Comparison of ENCODE assay signal across 9 cellular contexts in the genomic region with DNA sequence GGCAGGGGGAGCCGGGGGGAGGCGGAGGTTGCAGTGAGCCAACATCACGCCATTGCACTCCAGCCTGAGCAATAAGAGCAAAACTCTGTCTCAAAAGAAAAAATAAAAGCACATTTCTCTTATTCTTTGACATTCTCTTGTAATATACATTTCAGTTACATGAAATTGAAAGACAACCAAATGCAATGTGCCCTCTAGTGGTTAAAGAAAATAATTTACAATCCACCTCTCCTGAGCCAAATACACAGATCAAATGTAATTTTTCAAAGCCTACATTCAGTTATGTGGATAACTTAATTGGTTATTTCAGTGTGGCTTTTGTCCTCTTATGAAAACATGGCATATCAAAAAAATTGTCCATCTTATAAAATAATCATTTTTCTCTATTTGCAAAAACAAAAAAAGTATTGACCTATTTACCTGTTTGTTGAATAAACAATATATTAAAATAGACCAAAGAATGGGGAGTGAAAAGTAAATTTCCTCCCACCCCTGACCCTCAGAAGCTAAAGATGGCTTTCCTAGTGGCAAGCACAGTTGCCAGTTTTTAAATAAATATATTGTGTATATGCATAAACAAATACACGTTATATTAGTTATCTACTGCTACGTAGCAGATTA. TPM values are rescaled to one million over a fixed set of nuclear protein-coding genes. Genes with fewer than 3 reads are reported as not detected.
DNase-seq lines count a peak whose midpoint lies in the region; ATAC-seq lines count a peak whose summit lies in the region.
"Had no signal": no experiment of that assay in that cellular context is flagged by ENCODE, and none has a peak within 500 bp of the region (broad histone marks: within the 10 kb centered on the region; RNA-seq: fewer than 3 reads in every experiment).

No MANE protein-coding gene starts in this region.

- no peaks in the 10 kb centered on the region for H3K36me3 Mint-ChIP-seq in effector memory CD8-positive, alpha-beta T cell (ENCODE audit: insufficient read depth)
- no peaks in the 10 kb centered on the region for H3K36me3 Mint-ChIP-seq in naive B cell
- no peaks in the 10 kb centered on the region for H3K36me3 Mint-ChIP-seq in activated T-helper 1 cell treated with anti-CD3 and anti-CD28 coated beads, Interleukin-12 subunit alpha, Interleukin-12 subunit beta, Interleukin-2, Interleukin-4 antibody, amounts not matched to agents 30 ng/mL and 10 ng/mL and 1 ng/mL, durations not matched to agents 14 hours and 24 hours and 36 hours (ENCODE audit: low read depth)

- no peak overlapping the region for H3K4me3 Mint-ChIP-seq in effector memory CD8-positive, alpha-beta T cell
- H3K4me3 Mint-ChIP-seq in naive B cell: no peak overlapping the region
- no peak overlapping the region for H3K4me3 Mint-ChIP-seq in activated T-helper 1 cell treated with anti-CD3 and anti-CD28 coated beads, Interleukin-12 subunit alpha, Interleukin-12 subunit beta, Interleukin-2, Interleukin-4 antibody, amounts not matched to agents 30 ng/mL and 10 ng/mL and 1 ng/mL, durations not matched to agents 14 hours and 24 hours and 36 hours
- H3K4me3 Mint-ChIP-seq: T-helper 1 cell treated with Interleukin-12 subunit alpha and Interleukin-12 subunit beta and Interleukin-4 antibody, amounts not matched to agents 30 μg/mL and 1 μg/mL, for 36 hours had no signal

- DNase-seq in G401 (ENCODE audit: low spot score) (peak; percentile 59), OCI-M1 (lab: John Stamatoyannopoulos, UW) (peak; percentile 78), naive B cell (peak; percentile 25), COLO668 (lab: John Stamatoyannopoulos, UW; ENCODE audit: unreplicated experiment) (no peak)
- no peak for DNase-seq in effector memory CD8-positive, alpha-beta T cell
- DNase-seq in activated T-helper 1 cell treated with anti-CD3 and anti-CD28 coated beads, Interleukin-12 subunit alpha, Interleukin-12 subunit beta, Interleukin-2, Interleukin-4 antibody, amounts not matched to agents 30 ng/mL and 10 ng/mL and 1 ng/mL, durations not matched to agents 14 hours and 24 hours and 36 hours (ENCODE audit: low spot score): no peak

- peak; percentile 47 for ATAC-seq in HG03432 (IDR thresholded peaks at IDR 0.05; ENCODE audit: unreplicated experiment)
- ATAC-seq in effector memory CD8-positive, alpha-beta T cell (replicated peaks): peak; percentile 57
- peak; percentile 46 to 52 for ATAC-seq in naive B cell (ENCODE audit: low read depth in 2 of 2)
- ATAC-seq in activated CD4-positive, CD25-positive, alpha-beta regulatory T cell treated with anti-CD3 and anti-CD28 coated beads, Interleukin-2, amount 50 U/mL, for 24 hours: no peak

- H3K9me3 Mint-ChIP-seq in effector memory CD8-positive, alpha-beta T cell: no peaks in the 10 kb centered on the region
- H3K9me3 Mint-ChIP-seq in naive B cell: peaks cover 0 to 4% (median 0%) of the 10 kb centered on the region in 7 donors
- no peaks in the 10 kb centered on the region for H3K9me3 Mint-ChIP-seq in activated T-helper 1 cell treated with anti-CD3 and anti-CD28 coated beads, Interleukin-12 subunit alpha, Interleukin-12 subunit beta, Interleukin-2, Interleukin-4 antibody, amounts not matched to agents 30 ng/mL and 10 ng/mL and 1 ng/mL, durations not matched to agents 14 hours and 24 hours and 36 hours
- H3K9me3 Mint-ChIP-seq: T-helper 1 cell treated with Interleukin-12 subunit alpha and Interleukin-12 subunit beta and Interleukin-4 antibody, amounts not matched to agents 30 μg/mL and 1 μg/mL, for 36 hours had no signal

- intact Hi-C loops in activated T-helper 1 cell treated with anti-CD3 and anti-CD28 coated beads, Interleukin-12 subunit alpha, Interleukin-12 subunit beta, Interleukin-2, Interleukin-4 antibody, amounts not matched to agents 30 ng/mL and 10 ng/mL and 1 ng/mL, durations not matched to agents 14 hours and 24 hours and 36 hours (cut with micrococcal nuclease): loop anchor here (1.0 kb wide), 3 partner anchors 58 to 401 kb away; no protein-coding TSS in a partner anchor

- in situ Hi-C loops in G401 (cut with HindIII; ENCODE audit: low sequenced_read_pairs): loop anchor here (25.0 kb wide), 1 partner anchor 400 kb away; the partner anchor contains the start of genes ATR and PLS1

- no peaks in the 10 kb centered on the region for H3K4me1 Mint-ChIP-seq in effector memory CD8-positive, alpha-beta T cell (ENCODE audit: low read depth in 2 of 2)
- peaks cover 0 to 5% (median 5%) of the 10 kb centered on the region in 3 donors for H3K4me1 Mint-ChIP-seq in naive B cell
- peaks cover 7% of the 10 kb centered on the region for H3K4me1 Mint-ChIP-seq in activated T-helper 1 cell treated with anti-CD3 and anti-CD28 coated beads, Interleukin-12 subunit alpha, Interleukin-12 subunit beta, Interleukin-2, Interleukin-4 antibody, amounts not matched to agents 30 ng/mL and 10 ng/mL and 1 ng/mL, durations not matched to agents 14 hours and 24 hours and 36 hours (ENCODE audit: low read depth)

- peaks cover 33 to 44% of the 10 kb centered on the region in 2 donors for H3K27me3 Mint-ChIP-seq in effector memory CD8-positive, alpha-beta T cell
- no peaks in the 10 kb centered on the region for H3K27me3 Mint-ChIP-seq in naive B cell
- peaks cover 20% of the 10 kb centered on the region for H3K27me3 Mint-ChIP-seq in activated T-helper 1 cell treated with anti-CD3 and anti-CD28 coated beads, Interleukin-12 subunit alpha, Interleukin-12 subunit beta, Interleukin-2, Interleukin-4 antibody, amounts not matched to agents 30 ng/mL and 10 ng/mL and 1 ng/mL, durations not matched to agents 14 hours and 24 hours and 36 hours (ENCODE audit: insufficient read depth)

- H3K27ac Mint-ChIP-seq in effector memory CD8-positive, alpha-beta T cell: no peak overlapping the region
- no peak overlapping the region for H3K27ac Mint-ChIP-seq in naive B cell
- H3K27ac Mint-ChIP-seq in activated T-helper 1 cell treated with anti-CD3 and anti-CD28 coated beads, Interleukin-12 subunit alpha, Interleukin-12 subunit beta, Interleukin-2, Interleukin-4 antibody, amounts not matched to agents 30 ng/mL and 10 ng/mL and 1 ng/mL, durations not matched to agents 14 hours and 24 hours and 36 hours: no peak overlapping the region

RNA-seq across cellular contexts. Expression of gene U2SURP, which starts 14.2 kb away (rescaled TPM):
- 67.8 and 97.3 TPM in 2 replicates for total RNA-seq in G401 (2014; rRNA removed; shearing (Covaris generic))
- 100 to 1,000 TPM in 5 of 6 donors, 10 to 100 TPM in 1; 87.3 to 188 (median 132) TPM for polyA plus RNA-seq in naive B cell (ENCODE audit: low read depth in 6 of 6)
- total RNA-seq in activated T-helper 1 cell treated with anti-CD3 and anti-CD28 coated beads, Interleukin-12 subunit alpha, Interleukin-12 subunit beta, Interleukin-2, Interleukin-4 antibody, amounts not matched to agents 30 ng/mL and 10 ng/mL and 1 ng/mL, durations not matched to agents 14 hours and 24 hours and 36 hours: 186 and 205 TPM in 2 replicates

RNA-seq across cellular contexts. Expression of gene PAQR9, which starts 23.7 kb away (rescaled TPM):
- total RNA-seq in G401 (2014; rRNA removed; shearing (Covaris generic)): 0.06 TPM in 1 of 2 replicates, not detected in the other
- not detected for polyA plus RNA-seq in naive B cell (ENCODE audit: low read depth in 6 of 6)
- total RNA-seq in activated T-helper 1 cell treated with anti-CD3 and anti-CD28 coated beads, Interleukin-12 subunit alpha, Interleukin-12 subunit beta, Interleukin-2, Interleukin-4 antibody, amounts not matched to agents 30 ng/mL and 10 ng/mL and 1 ng/mL, durations not matched to agents 14 hours and 24 hours and 36 hours: not detected in 2 replicates

Comparison
In these comparisons a context has a peak if more than half of its experiments do, and no peak if none do; other contexts are left out.
1. DNase-seq: peak in G401 (single experiment), OCI-M1 (single experiment) and naive B cell (single experiment); none in effector memory CD8-positive, alpha-beta T cell (0 of 3), COLO668 (single experiment) and activated T-helper 1 cell treated with anti-CD3 and anti-CD28 coated beads, Interleukin-12 subunit alpha, Interleukin-12 subunit beta, Interleukin-2, Interleukin-4 antibody, amounts not matched to agents 30 ng/mL and 10 ng/mL and 1 ng/mL, durations not matched to agents 14 hours and 24 hours and 36 hours (single experiment).
2. ATAC-seq: peak in HG03432 (single experiment), effector memory CD8-positive, alpha-beta T cell (single experiment) and naive B cell (2 of 2); none in activated CD4-positive, CD25-positive, alpha-beta regulatory T cell treated with anti-CD3 and anti-CD28 coated beads, Interleukin-2, amount 50 U/mL, for 24 hours (0 of 2).